Comparison of ENCODE assay signal across 1 cellular context in the genomic region with DNA sequence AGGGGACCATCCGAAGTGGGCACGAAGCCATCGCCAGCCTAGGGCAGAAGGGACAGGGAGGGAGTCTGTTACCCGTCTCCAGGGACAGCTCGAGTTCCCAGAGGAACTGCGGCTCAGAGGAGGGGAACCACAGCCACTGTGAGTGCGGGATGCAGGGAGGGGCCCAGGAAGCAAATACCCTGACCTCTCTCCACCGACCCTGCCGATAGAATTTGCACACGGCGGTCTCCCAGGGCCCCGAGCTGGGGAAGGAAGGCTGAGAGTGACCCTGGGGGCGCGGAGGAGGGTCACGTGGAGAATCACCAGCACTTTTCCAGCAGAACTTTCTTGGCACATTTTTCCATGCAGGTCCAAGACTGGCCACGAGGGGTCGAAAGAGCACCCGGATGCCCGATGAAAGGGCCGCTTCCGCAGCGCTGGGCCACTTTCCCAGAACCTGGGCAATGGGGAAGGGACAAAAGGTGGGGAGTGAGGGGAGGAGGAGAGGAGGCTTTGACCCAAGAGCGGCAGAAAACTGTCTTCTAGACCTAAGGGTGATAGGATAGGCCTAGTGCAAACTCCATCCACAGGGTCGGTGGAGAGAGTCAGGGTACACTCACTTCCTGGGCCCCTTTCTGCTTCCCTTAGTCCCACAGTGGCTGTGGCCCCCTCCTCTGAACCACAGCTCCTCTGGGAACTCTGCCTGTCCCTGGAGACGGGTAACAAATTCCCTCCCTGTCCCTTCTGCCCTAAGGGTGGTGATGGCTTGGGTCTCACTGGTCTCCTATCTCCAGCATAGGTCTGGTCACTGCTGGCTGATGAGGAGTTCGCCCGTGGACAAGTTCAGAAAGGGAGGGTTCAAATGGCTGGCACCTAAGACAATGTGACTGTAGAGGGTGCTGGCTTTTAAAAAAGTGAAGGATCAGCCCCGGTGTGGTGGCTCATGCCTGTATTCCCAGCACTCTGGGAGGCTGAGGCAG.
TF ChIP-seq lines count a peak whose summit lies in the region.

No MANE protein-coding gene starts in this region.

TF ChIP-seq in K562, 482 proteins besides CTCF, POLR2A, EP300 and RAD21 (continued from another document and continues in another):
- TF ChIP-seq, protein P1, sequence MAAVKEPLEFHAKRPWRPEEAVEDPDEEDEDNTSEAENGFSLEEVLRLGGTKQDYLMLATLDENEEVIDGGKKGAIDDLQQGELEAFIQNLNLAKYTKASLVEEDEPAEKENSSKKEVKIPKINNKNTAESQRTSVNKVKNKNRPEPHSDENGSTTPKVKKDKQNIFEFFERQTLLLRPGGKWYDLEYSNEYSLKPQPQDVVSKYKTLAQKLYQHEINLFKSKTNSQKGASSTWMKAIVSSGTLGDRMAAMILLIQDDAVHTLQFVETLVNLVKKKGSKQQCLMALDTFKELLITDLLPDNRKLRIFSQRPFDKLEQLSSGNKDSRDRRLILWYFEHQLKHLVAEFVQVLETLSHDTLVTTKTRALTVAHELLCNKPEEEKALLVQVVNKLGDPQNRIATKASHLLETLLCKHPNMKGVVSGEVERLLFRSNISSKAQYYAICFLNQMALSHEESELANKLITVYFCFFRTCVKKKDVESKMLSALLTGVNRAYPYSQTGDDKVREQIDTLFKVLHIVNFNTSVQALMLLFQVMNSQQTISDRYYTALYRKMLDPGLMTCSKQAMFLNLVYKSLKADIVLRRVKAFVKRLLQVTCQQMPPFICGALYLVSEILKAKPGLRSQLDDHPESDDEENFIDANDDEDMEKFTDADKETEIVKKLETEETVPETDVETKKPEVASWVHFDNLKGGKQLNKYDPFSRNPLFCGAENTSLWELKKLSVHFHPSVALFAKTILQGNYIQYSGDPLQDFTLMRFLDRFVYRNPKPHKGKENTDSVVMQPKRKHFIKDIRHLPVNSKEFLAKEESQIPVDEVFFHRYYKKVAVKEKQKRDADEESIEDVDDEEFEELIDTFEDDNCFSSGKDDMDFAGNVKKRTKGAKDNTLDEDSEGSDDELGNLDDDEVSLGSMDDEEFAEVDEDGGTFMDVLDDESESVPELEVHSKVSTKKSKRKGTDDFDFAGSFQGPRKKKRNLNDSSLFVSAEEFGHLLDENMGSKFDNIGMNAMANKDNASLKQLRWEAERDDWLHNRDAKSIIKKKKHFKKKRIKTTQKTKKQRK (IDR thresholded peaks at IDR 0.05; ENCODE audit: borderline replicate concordance, low read depth, low read length): no peak
- TF ChIP-seq ZFX (CRISPR knock-in tag; IDR thresholded peaks at IDR 0.05) (peak; percentile 35; the same call in 1 of the 2 replicates), ZFP36 (IDR thresholded peaks at IDR 0.05; ENCODE audit: low read depth, low read length, partially characterized antibody) (no peak), HNRNPUL1 (IDR thresholded peaks at IDR 0.05; ENCODE audit: low read length) (no peak), BMI1 (IDR thresholded peaks at IDR 0.05; ENCODE audit: low read length) (no peak), PML (IDR thresholded peaks at IDR 0.05; ENCODE audit: low read length) (0 out of 2 replicates have a peak, but pooled peaks have one; percentile 20), ZFP1 (CRISPR knock-in tag; IDR thresholded peaks at IDR 0.05) (no peak), HCFC1 (IDR thresholded peaks at IDR 0.05; ENCODE audit: low read depth, low read length) (peak; percentile 48; the same call in 1 of the 2 replicates), TEAD2 (tag; IDR thresholded peaks at IDR 0.05) (no peak), ZNF324 (CRISPR knock-in tag; IDR thresholded peaks at IDR 0.05) (no peak), COPS2 (conservative IDR thresholded peaks at IDR 0.05) (no peak), POLR2AphosphoS2 (IDR thresholded peaks at IDR 0.05; ENCODE audit: low read length) (no peak), CBFB (CRISPR knock-in tag; IDR thresholded peaks at IDR 0.05) (0 out of 2 replicates have a peak, but pooled peaks have one; percentile 75), TCF7L2 (IDR thresholded peaks at IDR 0.05; ENCODE audit: low read depth, low read length) (peak; percentile 52; the same call in 1 of the 2 replicates), ZNF76 (CRISPR knock-in tag; IDR thresholded peaks at IDR 0.05; ENCODE audit: borderline replicate concordance) (no peak), SAFB2 (IDR thresholded peaks at IDR 0.05; ENCODE audit: borderline replicate concordance, low read depth, low read length, severe bottlenecking) (no peak)
- TF ChIP-seq, protein P2, sequence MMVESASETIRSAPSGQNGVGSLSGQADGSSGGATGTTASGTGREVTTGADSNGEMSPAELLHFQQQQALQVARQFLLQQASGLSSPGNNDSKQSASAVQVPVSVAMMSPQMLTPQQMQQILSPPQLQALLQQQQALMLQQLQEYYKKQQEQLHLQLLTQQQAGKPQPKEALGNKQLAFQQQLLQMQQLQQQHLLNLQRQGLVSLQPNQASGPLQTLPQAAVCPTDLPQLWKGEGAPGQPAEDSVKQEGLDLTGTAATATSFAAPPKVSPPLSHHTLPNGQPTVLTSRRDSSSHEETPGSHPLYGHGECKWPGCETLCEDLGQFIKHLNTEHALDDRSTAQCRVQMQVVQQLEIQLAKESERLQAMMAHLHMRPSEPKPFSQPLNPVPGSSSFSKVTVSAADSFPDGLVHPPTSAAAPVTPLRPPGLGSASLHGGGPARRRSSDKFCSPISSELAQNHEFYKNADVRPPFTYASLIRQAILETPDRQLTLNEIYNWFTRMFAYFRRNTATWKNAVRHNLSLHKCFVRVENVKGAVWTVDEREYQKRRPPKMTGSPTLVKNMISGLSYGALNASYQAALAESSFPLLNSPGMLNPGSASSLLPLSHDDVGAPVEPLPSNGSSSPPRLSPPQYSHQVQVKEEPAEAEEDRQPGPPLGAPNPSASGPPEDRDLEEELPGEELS (CRISPR knock-in tag; IDR thresholded peaks at IDR 0.05; ENCODE audit: borderline replicate concordance): no peak
- TF ChIP-seq, protein P3, sequence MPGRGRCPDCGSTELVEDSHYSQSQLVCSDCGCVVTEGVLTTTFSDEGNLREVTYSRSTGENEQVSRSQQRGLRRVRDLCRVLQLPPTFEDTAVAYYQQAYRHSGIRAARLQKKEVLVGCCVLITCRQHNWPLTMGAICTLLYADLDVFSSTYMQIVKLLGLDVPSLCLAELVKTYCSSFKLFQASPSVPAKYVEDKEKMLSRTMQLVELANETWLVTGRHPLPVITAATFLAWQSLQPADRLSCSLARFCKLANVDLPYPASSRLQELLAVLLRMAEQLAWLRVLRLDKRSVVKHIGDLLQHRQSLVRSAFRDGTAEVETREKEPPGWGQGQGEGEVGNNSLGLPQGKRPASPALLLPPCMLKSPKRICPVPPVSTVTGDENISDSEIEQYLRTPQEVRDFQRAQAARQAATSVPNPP (IDR thresholded peaks at IDR 0.05; ENCODE audit: borderline replicate concordance, insufficient read depth, insufficient read length): no peak
- TF ChIP-seq, protein P4, sequence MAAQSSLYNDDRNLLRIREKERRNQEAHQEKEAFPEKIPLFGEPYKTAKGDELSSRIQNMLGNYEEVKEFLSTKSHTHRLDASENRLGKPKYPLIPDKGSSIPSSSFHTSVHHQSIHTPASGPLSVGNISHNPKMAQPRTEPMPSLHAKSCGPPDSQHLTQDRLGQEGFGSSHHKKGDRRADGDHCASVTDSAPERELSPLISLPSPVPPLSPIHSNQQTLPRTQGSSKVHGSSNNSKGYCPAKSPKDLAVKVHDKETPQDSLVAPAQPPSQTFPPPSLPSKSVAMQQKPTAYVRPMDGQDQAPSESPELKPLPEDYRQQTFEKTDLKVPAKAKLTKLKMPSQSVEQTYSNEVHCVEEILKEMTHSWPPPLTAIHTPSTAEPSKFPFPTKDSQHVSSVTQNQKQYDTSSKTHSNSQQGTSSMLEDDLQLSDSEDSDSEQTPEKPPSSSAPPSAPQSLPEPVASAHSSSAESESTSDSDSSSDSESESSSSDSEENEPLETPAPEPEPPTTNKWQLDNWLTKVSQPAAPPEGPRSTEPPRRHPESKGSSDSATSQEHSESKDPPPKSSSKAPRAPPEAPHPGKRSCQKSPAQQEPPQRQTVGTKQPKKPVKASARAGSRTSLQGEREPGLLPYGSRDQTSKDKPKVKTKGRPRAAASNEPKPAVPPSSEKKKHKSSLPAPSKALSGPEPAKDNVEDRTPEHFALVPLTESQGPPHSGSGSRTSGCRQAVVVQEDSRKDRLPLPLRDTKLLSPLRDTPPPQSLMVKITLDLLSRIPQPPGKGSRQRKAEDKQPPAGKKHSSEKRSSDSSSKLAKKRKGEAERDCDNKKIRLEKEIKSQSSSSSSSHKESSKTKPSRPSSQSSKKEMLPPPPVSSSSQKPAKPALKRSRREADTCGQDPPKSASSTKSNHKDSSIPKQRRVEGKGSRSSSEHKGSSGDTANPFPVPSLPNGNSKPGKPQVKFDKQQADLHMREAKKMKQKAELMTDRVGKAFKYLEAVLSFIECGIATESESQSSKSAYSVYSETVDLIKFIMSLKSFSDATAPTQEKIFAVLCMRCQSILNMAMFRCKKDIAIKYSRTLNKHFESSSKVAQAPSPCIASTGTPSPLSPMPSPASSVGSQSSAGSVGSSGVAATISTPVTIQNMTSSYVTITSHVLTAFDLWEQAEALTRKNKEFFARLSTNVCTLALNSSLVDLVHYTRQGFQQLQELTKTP (IDR thresholded peaks at IDR 0.05; ENCODE audit: low read depth in 1 of 2, partially characterized antibody in 2 of 2): no peak
- TF ChIP-seq, protein P5, sequence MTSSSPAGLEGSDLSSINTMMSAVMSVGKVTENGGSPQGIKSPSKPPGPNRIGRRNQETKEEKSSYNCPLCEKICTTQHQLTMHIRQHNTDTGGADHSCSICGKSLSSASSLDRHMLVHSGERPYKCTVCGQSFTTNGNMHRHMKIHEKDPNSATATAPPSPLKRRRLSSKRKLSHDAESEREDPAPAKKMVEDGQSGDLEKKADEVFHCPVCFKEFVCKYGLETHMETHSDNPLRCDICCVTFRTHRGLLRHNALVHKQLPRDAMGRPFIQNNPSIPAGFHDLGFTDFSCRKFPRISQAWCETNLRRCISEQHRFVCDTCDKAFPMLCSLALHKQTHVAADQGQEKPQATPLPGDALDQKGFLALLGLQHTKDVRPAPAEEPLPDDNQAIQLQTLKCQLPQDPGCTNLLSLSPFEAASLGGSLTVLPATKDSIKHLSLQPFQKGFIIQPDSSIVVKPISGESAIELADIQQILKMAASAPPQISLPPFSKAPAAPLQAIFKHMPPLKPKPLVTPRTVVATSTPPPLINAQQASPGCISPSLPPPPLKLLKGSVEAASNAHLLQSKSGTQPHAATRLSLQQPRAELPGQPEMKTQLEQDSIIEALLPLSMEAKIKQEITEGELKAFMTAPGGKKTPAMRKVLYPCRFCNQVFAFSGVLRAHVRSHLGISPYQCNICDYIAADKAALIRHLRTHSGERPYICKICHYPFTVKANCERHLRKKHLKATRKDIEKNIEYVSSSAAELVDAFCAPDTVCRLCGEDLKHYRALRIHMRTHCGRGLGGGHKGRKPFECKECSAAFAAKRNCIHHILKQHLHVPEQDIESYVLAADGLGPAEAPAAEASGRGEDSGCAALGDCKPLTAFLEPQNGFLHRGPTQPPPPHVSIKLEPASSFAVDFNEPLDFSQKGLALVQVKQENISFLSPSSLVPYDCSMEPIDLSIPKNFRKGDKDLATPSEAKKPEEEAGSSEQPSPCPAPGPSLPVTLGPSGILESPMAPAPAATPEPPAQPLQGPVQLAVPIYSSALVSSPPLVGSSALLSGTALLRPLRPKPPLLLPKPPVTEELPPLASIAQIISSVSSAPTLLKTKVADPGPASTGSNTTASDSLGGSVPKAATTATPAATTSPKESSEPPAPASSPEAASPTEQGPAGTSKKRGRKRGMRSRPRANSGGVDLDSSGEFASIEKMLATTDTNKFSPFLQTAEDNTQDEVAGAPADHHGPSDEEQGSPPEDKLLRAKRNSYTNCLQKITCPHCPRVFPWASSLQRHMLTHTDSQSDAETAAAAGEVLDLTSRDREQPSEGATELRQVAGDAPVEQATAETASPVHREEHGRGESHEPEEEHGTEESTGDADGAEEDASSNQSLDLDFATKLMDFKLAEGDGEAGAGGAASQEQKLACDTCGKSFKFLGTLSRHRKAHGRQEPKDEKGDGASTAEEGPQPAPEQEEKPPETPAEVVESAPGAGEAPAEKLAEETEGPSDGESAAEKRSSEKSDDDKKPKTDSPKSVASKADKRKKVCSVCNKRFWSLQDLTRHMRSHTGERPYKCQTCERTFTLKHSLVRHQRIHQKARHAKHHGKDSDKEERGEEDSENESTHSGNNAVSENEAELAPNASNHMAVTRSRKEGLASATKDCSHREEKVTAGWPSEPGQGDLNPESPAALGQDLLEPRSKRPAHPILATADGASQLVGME (CRISPR knock-in tag; IDR thresholded peaks at IDR 0.05): no peak
- TF ChIP-seq, protein P6, sequence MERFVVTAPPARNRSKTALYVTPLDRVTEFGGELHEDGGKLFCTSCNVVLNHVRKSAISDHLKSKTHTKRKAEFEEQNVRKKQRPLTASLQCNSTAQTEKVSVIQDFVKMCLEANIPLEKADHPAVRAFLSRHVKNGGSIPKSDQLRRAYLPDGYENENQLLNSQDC (CRISPR knock-in tag; IDR thresholded peaks at IDR 0.05): 0 out of 2 replicates have a peak, but pooled peaks have one; percentile 17
- TF ChIP-seq, protein P7, sequence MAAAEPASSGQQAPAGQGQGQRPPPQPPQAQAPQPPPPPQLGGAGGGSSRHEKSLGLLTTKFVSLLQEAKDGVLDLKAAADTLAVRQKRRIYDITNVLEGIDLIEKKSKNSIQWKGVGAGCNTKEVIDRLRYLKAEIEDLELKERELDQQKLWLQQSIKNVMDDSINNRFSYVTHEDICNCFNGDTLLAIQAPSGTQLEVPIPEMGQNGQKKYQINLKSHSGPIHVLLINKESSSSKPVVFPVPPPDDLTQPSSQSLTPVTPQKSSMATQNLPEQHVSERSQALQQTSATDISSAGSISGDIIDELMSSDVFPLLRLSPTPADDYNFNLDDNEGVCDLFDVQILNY (CRISPR knock-in tag; IDR thresholded peaks at IDR 0.05): no peak
- TF ChIP-seq, protein P8, sequence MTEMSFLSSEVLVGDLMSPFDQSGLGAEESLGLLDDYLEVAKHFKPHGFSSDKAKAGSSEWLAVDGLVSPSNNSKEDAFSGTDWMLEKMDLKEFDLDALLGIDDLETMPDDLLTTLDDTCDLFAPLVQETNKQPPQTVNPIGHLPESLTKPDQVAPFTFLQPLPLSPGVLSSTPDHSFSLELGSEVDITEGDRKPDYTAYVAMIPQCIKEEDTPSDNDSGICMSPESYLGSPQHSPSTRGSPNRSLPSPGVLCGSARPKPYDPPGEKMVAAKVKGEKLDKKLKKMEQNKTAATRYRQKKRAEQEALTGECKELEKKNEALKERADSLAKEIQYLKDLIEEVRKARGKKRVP (CRISPR knock-in tag; IDR thresholded peaks at IDR 0.05): no peak
